ENCODE assay signal across 17 cellular contexts in the genomic region with DNA sequence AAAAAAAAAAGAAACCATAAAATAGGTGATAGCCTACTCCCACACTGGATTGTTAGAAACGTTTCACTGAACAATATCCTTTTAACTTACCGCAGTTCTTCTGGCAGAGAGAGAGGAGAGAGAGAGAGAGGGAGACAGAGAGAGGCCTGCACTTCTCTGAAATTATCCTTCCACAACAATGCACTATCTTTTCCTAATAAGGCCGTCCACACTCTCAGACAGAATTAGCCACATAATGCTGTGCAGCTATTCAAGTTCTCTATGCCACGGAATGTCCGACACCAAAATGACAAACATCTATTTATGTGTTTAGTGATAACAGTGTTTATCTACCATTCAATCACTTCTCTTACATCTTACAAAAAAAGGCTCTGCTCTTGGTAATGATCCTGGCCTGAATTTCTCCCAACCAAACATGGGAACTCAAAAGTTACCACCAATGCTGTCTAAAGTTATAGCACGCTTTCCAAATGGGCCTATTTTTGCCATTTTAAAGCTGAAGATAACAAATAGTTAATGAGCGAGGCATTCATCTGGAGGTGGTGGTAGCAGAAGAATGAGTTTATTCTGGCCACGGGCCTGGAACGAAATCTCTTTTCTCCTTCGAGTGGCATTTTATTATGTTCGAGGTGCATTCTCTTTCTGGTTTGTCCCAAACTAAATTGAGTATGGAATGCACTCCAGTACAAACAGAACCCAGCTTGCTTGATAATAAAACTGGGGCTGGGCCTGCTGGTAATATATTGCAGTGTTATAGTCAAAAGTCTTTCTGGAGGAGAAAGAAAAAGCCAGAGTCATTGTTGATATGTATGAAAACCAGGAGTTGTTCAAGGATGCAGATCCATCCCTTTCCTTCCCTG.
DNase-seq lines count a peak whose midpoint lies in the region; ATAC-seq, FAIRE-seq and TF ChIP-seq lines count a peak whose summit lies in the region.
"Had no signal": no experiment of that assay in that cellular context is flagged by ENCODE, and none has a peak within 500 bp of the region (broad histone marks: within the 10 kb centered on the region; RNA-seq: fewer than 3 reads in every experiment).

No MANE protein-coding gene starts in this region.

- no peak overlapping the region for H3K9ac ChIP-seq in trophoblast cell (ENCODE audit: low read length)

- H2BK12ac ChIP-seq in trophoblast cell (ENCODE audit: low read length) = no peak overlapping the region

- no peak overlapping the region for H3K4me3 ChIP-seq in HEK293 (ENCODE audit: low read depth, low read length)
- peak overlapping the region; percentile 5 for H3K4me3 ChIP-seq in coronary artery
- no peak overlapping the region for H3K4me3 ChIP-seq in testis
- H3K4me3 ChIP-seq in trophoblast cell (ENCODE audit: low read depth, low read length) = no peak overlapping the region
- H3K4me3 ChIP-seq: adrenal gland, lung, ovary had no signal

- TF ChIP-seq CTCF in HEK293 (tag by site-specific recombination; IDR thresholded peaks at IDR 0.05) (no peak), coronary artery (IDR thresholded peaks at IDR 0.05) (no peak), testis (IDR thresholded peaks at IDR 0.05) (no peak), D721Med (IDR thresholded peaks at IDR 0.05; ENCODE audit: insufficient read depth, missing control alignments) (no peak)
- TF ChIP-seq CTCF in activated CD8-positive, alpha-beta T cell treated with anti-CD3 and anti-CD28 coated beads for 36 hours (IDR thresholded peaks at IDR 0.05) = no peak

- H3K27me3 Mint-ChIP-seq in activated CD8-positive, alpha-beta T cell treated with anti-CD3 and anti-CD28 coated beads for 36 hours = peaks cover 3% of the 10 kb centered on the region
- H3K27me3 Mint-ChIP-seq: activated B cell treated with CpG ODN at 0.5 μM for 24 hours had no signal

- no peaks in the 10 kb centered on the region for H3K9me3 ChIP-seq in HEK293 (ENCODE audit: control insufficient read depth, insufficient read depth, low read depth, low read length)
- H3K9me3 ChIP-seq in testis = no peaks in the 10 kb centered on the region
- no peaks in the 10 kb centered on the region for H3K9me3 ChIP-seq in trophoblast cell (ENCODE audit: insufficient read depth, low read depth, low read length)
- H3K9me3 ChIP-seq: adrenal gland, ovary had no signal

- CTCF ChIA-PET in HEK293 (lab: Yijun Ruan, JAX) = no interaction called here
- CTCF ChIA-PET in activated CD8-positive, alpha-beta T cell treated with anti-CD3 and anti-CD28 coated beads for 36 hours (lab: Charles Lee) = interaction anchor here (1.4 kb wide), 1 partner anchor 20 kb away, joined by 3 read pairs; no protein-coding TSS in a partner anchor

- no peak overlapping the region for H3K23ac ChIP-seq in trophoblast cell (ENCODE audit: low read length)

- no peak overlapping the region for H2BK5ac ChIP-seq in trophoblast cell (ENCODE audit: low read depth, low read length, poor library complexity)

- H3K18ac ChIP-seq in trophoblast cell (ENCODE audit: low read length) = no peak overlapping the region

- DNase-seq in coronary artery (ENCODE audit: low spot score) (no peak), left kidney (ENCODE audit: low read depth, low spot score) (peak; percentile 18), testis (no peak), trophoblast cell (no peak), D721Med (ENCODE audit: insufficient read length, low spot score) (no peak), Ammon's horn (ENCODE audit: low spot score) (no peak)
- DNase-seq in activated CD8-positive, alpha-beta T cell treated with anti-CD3 and anti-CD28 coated beads for 36 hours = no peak
- DNase-seq: activated B cell treated with CpG ODN at 0.5 μM for 24 hours; activated T-cell treated with anti-CD3 and anti-CD28 coated beads for 4 hours; adrenal gland; effector CD8-positive, alpha-beta T cell; head of caudate nucleus; ovary had no signal

- H3K27ac Mint-ChIP-seq in activated CD8-positive, alpha-beta T cell treated with anti-CD3 and anti-CD28 coated beads for 36 hours = no peak overlapping the region
- H3K27ac Mint-ChIP-seq: activated B cell treated with CpG ODN at 0.5 μM for 24 hours had no signal

- POLR2A ChIA-PET in HEK293 (lab: Yijun Ruan, JAX) = no interaction called here
- POLR2A ChIA-PET in activated CD8-positive, alpha-beta T cell treated with anti-CD3 and anti-CD28 coated beads for 36 hours (lab: Charles Lee) = interaction anchor here (0.7 to 1.0 kb wide), 2 partner anchors 16 to 28 kb away, joined by 3 to 4 read pairs; no protein-coding TSS in a partner anchor

- H4K91ac ChIP-seq in trophoblast cell (ENCODE audit: low read depth, low read length) = no peak overlapping the region

- H3K4me1 ChIP-seq in HEK293 (ENCODE audit: control insufficient read depth, insufficient read depth, low read length) (no peaks in the 10 kb centered on the region), testis (peaks cover 8% of the 10 kb centered on the region), trophoblast cell (ENCODE audit: control insufficient read depth in 1 of 2, insufficient read depth in 2 of 2, low read length in 2 of 2) (no peaks in the 10 kb centered on the region)
- H3K4me1 ChIP-seq: adrenal gland had no signal

- no peaks in the 10 kb centered on the region for H3K36me3 Mint-ChIP-seq in activated CD8-positive, alpha-beta T cell treated with anti-CD3 and anti-CD28 coated beads for 36 hours (ENCODE audit: low read depth)

- intact Hi-C loops in testis (cut with DNase I; ENCODE audit: low total_unique reads) = no loop called here
- intact Hi-C loops in activated CD8-positive, alpha-beta T cell treated with anti-CD3 and anti-CD28 coated beads for 36 hours (cut with micrococcal nuclease) = no loop called here

- H2AFZ ChIP-seq in trophoblast cell (ENCODE audit: insufficient read depth, low read length, poor library complexity) = no peak overlapping the region

- H3K27me3 ChIP-seq in testis (no peaks in the 10 kb centered on the region), trophoblast cell (ENCODE audit: insufficient read depth, low read length) (no peaks in the 10 kb centered on the region)
- H3K27me3 ChIP-seq: adrenal gland, ovary had no signal

- H3K36me3 ChIP-seq in HEK293 (ENCODE audit: control insufficient read depth in 2 of 2, insufficient read depth in 1 of 2, low read length in 2 of 2) = no peaks in the 10 kb centered on the region
- H3K36me3 ChIP-seq in testis (ENCODE audit: low read depth, missing control alignments) = no peaks in the 10 kb centered on the region
- no peaks in the 10 kb centered on the region for H3K36me3 ChIP-seq in trophoblast cell (ENCODE audit: control insufficient read depth in 1 of 2, insufficient read depth in 2 of 2, low read length in 2 of 2)
- H3K36me3 ChIP-seq: adrenal gland, ovary had no signal

- peaks cover 1% of the 10 kb centered on the region for H3K79me2 ChIP-seq in trophoblast cell (ENCODE audit: control insufficient read depth, insufficient read depth, low read length, poor library complexity)

- no peaks in the 10 kb centered on the region for H3K4me1 Mint-ChIP-seq in activated CD8-positive, alpha-beta T cell treated with anti-CD3 and anti-CD28 coated beads for 36 hours (ENCODE audit: low read depth)
- H3K4me1 Mint-ChIP-seq: activated B cell treated with CpG ODN at 0.5 μM for 24 hours had no signal

- H3K4me3 Mint-ChIP-seq in activated CD8-positive, alpha-beta T cell treated with anti-CD3 and anti-CD28 coated beads for 36 hours = no peak overlapping the region
- H3K4me3 Mint-ChIP-seq: activated B cell treated with CpG ODN at 0.5 μM for 24 hours had no signal

- H4K12ac ChIP-seq in trophoblast cell (ENCODE audit: low read depth, low read length) = no peak overlapping the region

- no peaks in the 10 kb centered on the region for H3K79me1 ChIP-seq in trophoblast cell (ENCODE audit: low read length)

- no peak overlapping the region for H3K4ac ChIP-seq in trophoblast cell (ENCODE audit: low read depth, low read length)

- no peak for FAIRE-seq in D721Med (lab: Jason Lieb, UNC)
- FAIRE-seq: H1 had no signal

- ATAC-seq in activated CD8-positive, alpha-beta T cell treated with anti-CD3 and anti-CD28 coated beads for 36 hours = no peak

- H3K9me3 Mint-ChIP-seq in activated CD8-positive, alpha-beta T cell treated with anti-CD3 and anti-CD28 coated beads for 36 hours = no peaks in the 10 kb centered on the region
- H3K9me3 Mint-ChIP-seq: activated B cell treated with CpG ODN at 0.5 μM for 24 hours had no signal

- no peak overlapping the region for H3K14ac ChIP-seq in trophoblast cell (ENCODE audit: low read length)

- no peak for TF ChIP-seq POLR2A in testis (IDR thresholded peaks at IDR 0.05)

- no peak overlapping the region for H3K27ac ChIP-seq in HEK293 (ENCODE audit: extremely low read depth, low read depth, low read length)
- peak overlapping the region; percentile 69 to 79 for H3K27ac ChIP-seq in coronary artery
- peak overlapping the region; percentile 19 to 67 for H3K27ac ChIP-seq in testis
- no peak overlapping the region for H3K27ac ChIP-seq in trophoblast cell (ENCODE audit: low read depth, low read length)
- H3K27ac ChIP-seq: C4-2B had no signal

- no peak overlapping the region for H4K8ac ChIP-seq in trophoblast cell (ENCODE audit: low read depth, low read length)

- H3K4me2 ChIP-seq in trophoblast cell (ENCODE audit: low read length) = no peak overlapping the region

- no peak overlapping the region for H2AK5ac ChIP-seq in trophoblast cell (ENCODE audit: low read length)

- H2BK120ac ChIP-seq in trophoblast cell (ENCODE audit: insufficient read depth, low read length, poor library complexity) = no peak overlapping the region

- 48 to 51% methylated on average over 11 of the region's 11 CpGs for WGBS in testis, 2 donors
- WGBS in trophoblast cell (ENCODE audit: extremely low coverage, insufficient coverage, insufficient read length) = no CpG with 5 or more reads among the region's 11 CpGs

TF ChIP-seq in HEK293, 187 proteins besides CTCF, POLR2A, EP300 and RAD21 (continues in another document):
- peak; percentile 47; the same call in 1 of the 2 replicates for TF ChIP-seq ZNF596 (tag by site-specific recombination; IDR thresholded peaks at IDR 0.05)

Comparison
In these comparisons a context has a peak if more than half of its experiments do, and no peak if none do; other contexts are left out.
1. H3K27ac ChIP-seq: peak in coronary artery (2 of 2) and testis (2 of 2); none in HEK293 (single experiment) and trophoblast cell (single experiment).